ENCODE assay signal across 24 cellular contexts in genomic region chr10:117668351-117669008, GRCh38.
A peak's percentile ranks its signal among the peaks of the same experiment; 100 is the strongest.
DNase-seq lines count a peak whose midpoint lies in the region; ATAC-seq, FAIRE-seq and TF ChIP-seq lines count a peak whose summit lies in the region.
"Had no signal": no experiment of that assay in that cellular context is flagged by ENCODE, and none has a peak within 500 bp of the region (broad histone marks: within the 10 kb centered on the region; RNA-seq: fewer than 3 reads in every experiment).

No MANE protein-coding gene starts in this region.

- no peak overlapping the region for H3K27ac ChIP-seq in GM23248
- no peak overlapping the region for H3K27ac ChIP-seq in foreskin keratinocyte

- H3F3A ChIP-seq in GM23248 (ENCODE audit: insufficient read depth): peaks cover 1% of the 10 kb centered on the region; the same call in 1 of the 2 replicates

- WGBS in GM23248 (ENCODE audit: low coverage in 1 of 2, low lambda C conversion rate in 2 of 2, missing lambda C conversion rate in 2 of 2), 2 experiments: 62 to 63% methylated on average over 2 of the region's 2 CpGs

- no peak for TF ChIP-seq CTCF in GM13976 (IDR thresholded peaks at IDR 0.05; ENCODE audit: borderline replicate concordance, control extremely low read depth, extremely low read depth, insufficient read depth, missing control alignments)
- TF ChIP-seq CTCF in bronchial epithelial cell (IDR thresholded peaks at IDR 0.05; ENCODE audit: insufficient read depth, low read length, severe bottlenecking): no peak
- TF ChIP-seq CTCF in foreskin keratinocyte (conservative IDR thresholded peaks at IDR 0.05): no peak

- DNase-seq in GM13976 (ENCODE audit: low spot score) (peak; percentile 3), GM23248 (peak; percentile 29), bronchial epithelial cell (ENCODE audit: low read depth) (peak; percentile 6), foreskin keratinocyte (no peak), SK-N-DZ (ENCODE audit: low spot score) (no peak), NCI-H2081 (lab: John Stamatoyannopoulos, UW) (no peak)
- DNase-seq: ACHN; BE2C; C1 segment of cervical spinal cord; CD4-positive, CD25-positive, alpha-beta regulatory T cell; CD8-positive, alpha-beta memory T cell; COR-L47; DMS 273 treated with DMSO at 0.1 percent for 48 hours; DMS53; DND-41; EL; HCEC 1CT had no signal

- no peaks in the 10 kb centered on the region for H3K27me3 ChIP-seq in GM23248 (replicated peaks; ENCODE audit: insufficient read depth)
- H3K27me3 ChIP-seq in bronchial epithelial cell (ENCODE audit: control insufficient read depth, insufficient read depth, low read length): no peaks in the 10 kb centered on the region
- H3K27me3 ChIP-seq in foreskin keratinocyte: peaks cover 2% of the 10 kb centered on the region
- H3K27me3 ChIP-seq: BE2C had no signal

- H3K4me1 ChIP-seq in GM23248 (ENCODE audit: insufficient read depth): peaks cover 3% of the 10 kb centered on the region; the same call in 1 of the 2 replicates
- no peaks in the 10 kb centered on the region for H3K4me1 ChIP-seq in foreskin keratinocyte
- H3K4me1 ChIP-seq: BE2C had no signal

- no peak overlapping the region for H3K4me2 ChIP-seq in GM23248 (ENCODE audit: unreplicated experiment)
- H3K4me2 ChIP-seq: GM23338 had no signal

- no peak overlapping the region for H3K9ac ChIP-seq in GM23248

- no peaks in the 10 kb centered on the region for H3K36me3 ChIP-seq in GM23248 (ENCODE audit: low read depth)
- H3K36me3 ChIP-seq in bronchial epithelial cell (ENCODE audit: control insufficient read depth, insufficient read depth, low read length): no peaks in the 10 kb centered on the region
- H3K36me3 ChIP-seq: BE2C had no signal

- no peaks in the 10 kb centered on the region for H3K9me3 ChIP-seq in GM23248 (ENCODE audit: low read depth)
- H3K9me3 ChIP-seq: BE2C had no signal

- H2AFZ ChIP-seq in GM23248: no peak overlapping the region
- H2AFZ ChIP-seq: GM23338 had no signal

- no peaks in the 10 kb centered on the region for H3K79me2 ChIP-seq in GM23248 (ENCODE audit: insufficient read depth)

- in situ Hi-C loops in GM13976 (cut with MboI; ENCODE audit: low sequenced_read_pairs, unreplicated experiment): no loop called here
- in situ Hi-C loops in GM23248 (cut with MboI): no loop called here

- no peak for FAIRE-seq in bronchial epithelial cell (lab: Jason Lieb, UNC)
- FAIRE-seq: A204.1, GM12891, GM18507, H54 had no signal

- no peak overlapping the region for H3K4me3 ChIP-seq in GM23248
- no peak overlapping the region for H3K4me3 ChIP-seq in bronchial epithelial cell (ENCODE audit: low read depth, low read length)
- H3K4me3 ChIP-seq: GM23338 had no signal

- H3K9me2 ChIP-seq in GM23248 (ENCODE audit: insufficient read depth): no peaks in the 10 kb centered on the region

- no peaks in the 10 kb centered on the region for H4K20me1 ChIP-seq in GM23248 (ENCODE audit: insufficient read depth)

- ATAC-seq in foreskin keratinocyte: peak; percentile 52
- no peak for ATAC-seq in HG03521 (IDR thresholded peaks at IDR 0.05; ENCODE audit: unreplicated experiment)
- ATAC-seq in HG03439 (IDR thresholded peaks at IDR 0.05; ENCODE audit: unreplicated experiment): no peak
- ATAC-seq: GM23338 had no signal

Comparison
In these comparisons a context has a peak if more than half of its experiments do, and no peak if none do; other contexts are left out.
1. DNase-seq: peak in GM13976 (single experiment), GM23248 (single experiment) and bronchial epithelial cell (single experiment); none in foreskin keratinocyte (0 of 2), SK-N-DZ (single experiment) and NCI-H2081 (0 of 2).